Comparison of ENCODE assay signal across 1 cellular context in the genomic region with DNA sequence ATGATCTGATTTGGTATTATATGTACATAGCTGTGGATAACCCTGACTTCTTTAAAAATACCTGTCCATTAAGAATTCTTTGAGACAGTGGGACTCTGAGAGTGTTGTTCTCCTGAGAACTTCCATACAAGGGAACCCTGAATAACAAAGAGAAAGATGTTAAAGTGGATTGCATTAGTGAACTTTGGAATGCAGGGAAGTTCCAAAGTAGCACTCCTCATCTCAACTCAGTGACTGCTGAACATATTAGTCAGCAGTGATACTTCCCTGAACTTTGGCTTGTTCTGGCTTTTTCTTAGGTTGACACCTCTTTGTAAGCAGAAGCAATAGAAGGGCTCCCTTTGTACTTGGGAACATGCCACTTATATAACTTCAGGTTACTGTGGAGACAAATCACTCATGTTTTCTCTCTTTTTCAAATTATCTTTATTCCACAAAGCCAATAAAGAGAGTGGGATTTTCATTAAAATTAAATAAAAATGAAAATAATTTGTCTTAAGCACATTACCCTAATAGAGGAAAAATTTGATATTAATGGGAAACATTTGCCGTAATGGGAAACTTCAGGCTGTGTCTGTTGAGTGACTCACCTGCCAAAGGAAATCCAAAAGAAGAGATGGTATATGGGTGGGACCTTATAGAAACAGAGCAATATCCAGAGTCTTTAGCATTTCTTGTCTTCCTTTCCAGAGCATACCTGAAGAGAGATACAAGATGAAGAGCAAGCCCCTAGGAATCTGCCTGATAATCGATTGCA.
TF ChIP-seq lines count a peak whose summit lies in the region.

No MANE protein-coding gene starts in this region.

TF ChIP-seq in SK-N-SH treated with all-trans-retinoic acid at 6 μM for 48 hours, 23 proteins besides CTCF, POLR2A, EP300 and RAD21 (continued from another document):
- TF ChIP-seq, protein P1, sequence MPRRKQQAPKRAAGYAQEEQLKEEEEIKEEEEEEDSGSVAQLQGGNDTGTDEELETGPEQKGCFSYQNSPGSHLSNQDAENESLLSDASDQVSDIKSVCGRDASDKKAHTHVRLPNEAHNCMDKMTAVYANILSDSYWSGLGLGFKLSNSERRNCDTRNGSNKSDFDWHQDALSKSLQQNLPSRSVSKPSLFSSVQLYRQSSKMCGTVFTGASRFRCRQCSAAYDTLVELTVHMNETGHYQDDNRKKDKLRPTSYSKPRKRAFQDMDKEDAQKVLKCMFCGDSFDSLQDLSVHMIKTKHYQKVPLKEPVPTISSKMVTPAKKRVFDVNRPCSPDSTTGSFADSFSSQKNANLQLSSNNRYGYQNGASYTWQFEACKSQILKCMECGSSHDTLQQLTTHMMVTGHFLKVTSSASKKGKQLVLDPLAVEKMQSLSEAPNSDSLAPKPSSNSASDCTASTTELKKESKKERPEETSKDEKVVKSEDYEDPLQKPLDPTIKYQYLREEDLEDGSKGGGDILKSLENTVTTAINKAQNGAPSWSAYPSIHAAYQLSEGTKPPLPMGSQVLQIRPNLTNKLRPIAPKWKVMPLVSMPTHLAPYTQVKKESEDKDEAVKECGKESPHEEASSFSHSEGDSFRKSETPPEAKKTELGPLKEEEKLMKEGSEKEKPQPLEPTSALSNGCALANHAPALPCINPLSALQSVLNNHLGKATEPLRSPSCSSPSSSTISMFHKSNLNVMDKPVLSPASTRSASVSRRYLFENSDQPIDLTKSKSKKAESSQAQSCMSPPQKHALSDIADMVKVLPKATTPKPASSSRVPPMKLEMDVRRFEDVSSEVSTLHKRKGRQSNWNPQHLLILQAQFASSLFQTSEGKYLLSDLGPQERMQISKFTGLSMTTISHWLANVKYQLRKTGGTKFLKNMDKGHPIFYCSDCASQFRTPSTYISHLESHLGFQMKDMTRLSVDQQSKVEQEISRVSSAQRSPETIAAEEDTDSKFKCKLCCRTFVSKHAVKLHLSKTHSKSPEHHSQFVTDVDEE (CRISPR knock-in tag; IDR thresholded peaks at IDR 0.05), result no peak
- TF ChIP-seq, protein P2, sequence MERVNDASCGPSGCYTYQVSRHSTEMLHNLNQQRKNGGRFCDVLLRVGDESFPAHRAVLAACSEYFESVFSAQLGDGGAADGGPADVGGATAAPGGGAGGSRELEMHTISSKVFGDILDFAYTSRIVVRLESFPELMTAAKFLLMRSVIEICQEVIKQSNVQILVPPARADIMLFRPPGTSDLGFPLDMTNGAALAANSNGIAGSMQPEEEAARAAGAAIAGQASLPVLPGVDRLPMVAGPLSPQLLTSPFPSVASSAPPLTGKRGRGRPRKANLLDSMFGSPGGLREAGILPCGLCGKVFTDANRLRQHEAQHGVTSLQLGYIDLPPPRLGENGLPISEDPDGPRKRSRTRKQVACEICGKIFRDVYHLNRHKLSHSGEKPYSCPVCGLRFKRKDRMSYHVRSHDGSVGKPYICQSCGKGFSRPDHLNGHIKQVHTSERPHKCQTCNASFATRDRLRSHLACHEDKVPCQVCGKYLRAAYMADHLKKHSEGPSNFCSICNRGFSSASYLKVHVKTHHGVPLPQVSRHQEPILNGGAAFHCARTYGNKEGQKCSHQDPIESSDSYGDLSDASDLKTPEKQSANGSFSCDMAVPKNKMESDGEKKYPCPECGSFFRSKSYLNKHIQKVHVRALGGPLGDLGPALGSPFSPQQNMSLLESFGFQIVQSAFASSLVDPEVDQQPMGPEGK (CRISPR knock-in tag; IDR thresholded peaks at IDR 0.05; ENCODE audit: borderline replicate concordance), result no peak; the same call in 1 of the 2 replicates
- TF ChIP-seq, protein P3, sequence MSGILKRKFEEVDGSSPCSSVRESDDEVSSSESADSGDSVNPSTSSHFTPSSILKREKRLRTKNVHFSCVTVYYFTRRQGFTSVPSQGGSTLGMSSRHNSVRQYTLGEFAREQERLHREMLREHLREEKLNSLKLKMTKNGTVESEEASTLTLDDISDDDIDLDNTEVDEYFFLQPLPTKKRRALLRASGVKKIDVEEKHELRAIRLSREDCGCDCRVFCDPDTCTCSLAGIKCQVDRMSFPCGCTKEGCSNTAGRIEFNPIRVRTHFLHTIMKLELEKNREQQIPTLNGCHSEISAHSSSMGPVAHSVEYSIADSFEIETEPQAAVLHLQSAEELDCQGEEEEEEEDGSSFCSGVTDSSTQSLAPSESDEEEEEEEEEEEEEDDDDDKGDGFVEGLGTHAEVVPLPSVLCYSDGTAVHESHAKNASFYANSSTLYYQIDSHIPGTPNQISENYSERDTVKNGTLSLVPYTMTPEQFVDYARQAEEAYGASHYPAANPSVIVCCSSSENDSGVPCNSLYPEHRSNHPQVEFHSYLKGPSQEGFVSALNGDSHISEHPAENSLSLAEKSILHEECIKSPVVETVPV (CRISPR knock-in tag; IDR thresholded peaks at IDR 0.05), result no peak
- TF ChIP-seq TOX (CRISPR knock-in tag; IDR thresholded peaks at IDR 0.05; ENCODE audit: borderline replicate concordance), result no peak
- TF ChIP-seq SNAI2 (CRISPR knock-in tag; IDR thresholded peaks at IDR 0.05), result peak; percentile 52; the same call in 1 of the 2 replicates
